ENCODE assay signal across 1 cellular context in genomic region chr10:119401671-119402395, GRCh38.
TF ChIP-seq lines count a peak whose summit lies in the region.

No MANE protein-coding gene starts in this region.

TF ChIP-seq in H1, 55 proteins besides CTCF, POLR2A, EP300 and RAD21 (continued from another document):
- no peak for TF ChIP-seq JUND (IDR thresholded peaks at IDR 0.05; ENCODE audit: low read length)
- TF ChIP-seq SAP30 (IDR thresholded peaks at IDR 0.05; ENCODE audit: insufficient read depth, insufficient replicate concordance, low read length), result no peak
- no peak for TF ChIP-seq ATF3 (IDR thresholded peaks at IDR 0.05; ENCODE audit: insufficient read depth, low read depth, low read length)
- TF ChIP-seq CHD2 (IDR thresholded peaks at IDR 0.05; ENCODE audit: low read length), result no peak
- no peak for TF ChIP-seq PHF8 (conservative IDR thresholded peaks at IDR 0.05; ENCODE audit: low read depth, low read length)
- no peak for TF ChIP-seq CBX8 (IDR thresholded peaks at IDR 0.05; ENCODE audit: borderline replicate concordance, low read depth, low read length)
- no peak for TF ChIP-seq YY1 (IDR thresholded peaks at IDR 0.05; ENCODE audit: low read depth, low read length)
- TF ChIP-seq RFX5 (IDR thresholded peaks at IDR 0.05; ENCODE audit: borderline replicate concordance, low read depth, low read length), result no peak
- no peak for TF ChIP-seq EGR1 (IDR thresholded peaks at IDR 0.05; ENCODE audit: borderline replicate concordance, low read depth, low read length)
- no peak for TF ChIP-seq KDM4A (IDR thresholded peaks at IDR 0.05; ENCODE audit: low read depth, low read length, severe bottlenecking)
